ENCODE assay signal across 14 cellular contexts in the genomic region with DNA sequence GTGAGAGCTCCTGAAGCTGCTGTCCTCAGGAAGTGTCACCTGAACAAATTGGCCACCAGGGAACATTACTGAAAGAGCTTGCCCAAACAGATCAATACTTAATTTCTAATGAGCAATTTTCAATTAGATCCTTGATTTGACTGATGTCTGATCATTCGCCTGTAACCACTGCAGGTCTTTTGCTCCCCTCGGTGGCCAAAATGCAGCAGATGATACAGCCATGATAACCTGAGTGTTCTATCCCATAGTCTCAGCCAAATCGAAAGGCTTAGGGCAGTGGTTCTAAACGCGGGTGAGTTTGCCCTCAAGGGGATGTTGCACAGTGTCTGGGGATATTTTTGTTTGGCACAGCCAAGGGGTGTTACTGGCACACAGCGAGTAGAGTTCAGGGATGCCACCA. TPM values are rescaled to one million over a fixed set of nuclear protein-coding genes. Genes with fewer than 3 reads are reported as not detected.
A peak's percentile ranks its signal among the peaks of the same experiment; 100 is the strongest.
DNase-seq lines count a peak whose midpoint lies in the region; ATAC-seq and TF ChIP-seq lines count a peak whose summit lies in the region.
"Had no signal": no experiment of that assay in that cellular context is flagged by ENCODE, and none has a peak within 500 bp of the region (broad histone marks: within the 10 kb centered on the region; RNA-seq: fewer than 3 reads in every experiment).

No MANE protein-coding gene starts in this region.

- H4K20me1 ChIP-seq in fibroblast of lung (ENCODE audit: control insufficient read depth, extremely low read depth, insufficient read depth, low read length) = no peaks in the 10 kb centered on the region

- no peaks in the 10 kb centered on the region for H3K79me2 ChIP-seq in fibroblast of lung (ENCODE audit: control insufficient read depth, insufficient read depth, low read length)

- no peak overlapping the region for H2AFZ ChIP-seq in fibroblast of lung (ENCODE audit: low read length)

- no peak for ATAC-seq in GM19324 (IDR thresholded peaks at IDR 0.05; ENCODE audit: low FRiP score, unreplicated experiment)
- ATAC-seq: activated T-cell treated with anti-CD3 and anti-CD28 coated beads, Interleukin-2, amount 50 U/mL, for 72 hours had no signal

- CTCF ChIA-PET in HEK293 (lab: Yijun Ruan, JAX) = interaction anchor here (0.6 to 1.8 kb wide), 4 partner anchors 10 to 693 kb away, joined by 3 to 7 read pairs (median 5); no protein-coding TSS in a partner anchor

- no peak overlapping the region for H3K27ac ChIP-seq in HEK293 (ENCODE audit: extremely low read depth, low read depth, low read length)
- H3K27ac ChIP-seq in fibroblast of lung (ENCODE audit: insufficient read depth, low read length) = no peak overlapping the region
- H3K27ac ChIP-seq: skin epidermis had no signal

- H3K9me3 ChIP-seq in HEK293 (ENCODE audit: control insufficient read depth, insufficient read depth, low read depth, low read length) (no peaks in the 10 kb centered on the region), fibroblast of lung (ENCODE audit: control insufficient read depth, insufficient read depth, low read depth, low read length) (no peaks in the 10 kb centered on the region)

- H3K27me3 ChIP-seq in fibroblast of lung (ENCODE audit: control insufficient read depth, insufficient read depth, low read length) = no peaks in the 10 kb centered on the region

- H3K4me2 ChIP-seq in fibroblast of lung (ENCODE audit: extremely low read depth, insufficient read depth, low read length) = no peak overlapping the region

- H3K4me3 ChIP-seq in HEK293 (ENCODE audit: low read depth, low read length) (no peak overlapping the region), fibroblast of lung (replicated peaks in 1 of 4; ENCODE audit: control extremely low read depth in 1 of 4, insufficient read depth in 1 of 4, low read depth in 3 of 4, low read length in 4 of 4) (no peak overlapping the region)
- H3K4me3 ChIP-seq: skin epidermis had no signal

- H3K4me1 ChIP-seq in HEK293 (ENCODE audit: control insufficient read depth, insufficient read depth, low read length) (no peaks in the 10 kb centered on the region), fibroblast of lung (ENCODE audit: control insufficient read depth, extremely low read depth, insufficient read depth, low read length) (peaks cover 5% of the 10 kb centered on the region)

- H3K36me3 ChIP-seq in HEK293 (ENCODE audit: control insufficient read depth in 2 of 2, insufficient read depth in 1 of 2, low read length in 2 of 2) = no peaks in the 10 kb centered on the region
- no peaks in the 10 kb centered on the region for H3K36me3 ChIP-seq in fibroblast of lung (ENCODE audit: control insufficient read depth, insufficient read depth, low read length)

- TF ChIP-seq CTCF in HEK293 (tag by site-specific recombination; IDR thresholded peaks at IDR 0.05) (peak; percentile 63), fibroblast of lung (conservative IDR thresholded peaks at IDR 0.05 in 1 of 2, IDR thresholded peaks at IDR 0.05 in 1 of 2; ENCODE audit: low read depth in 1 of 2, low read length in 2 of 2) (peak; percentile 8 to 31)

- DNase-seq in COLO668 (lab: John Stamatoyannopoulos, UW; ENCODE audit: unreplicated experiment) (peak; percentile 7), RPMI8226 (peak; percentile 13), fibroblast of lung (ENCODE audit: low read depth in 2 of 2) (no peak), germinal center (ENCODE audit: low spot score) (no peak), hepatic stellate cell (ENCODE audit: low spot score) (no peak)
- DNase-seq: activated CD4-positive, alpha-beta T cell treated with anti-CD3 and anti-CD28 coated beads for 48 hours; activated T-cell treated with anti-CD3 and anti-CD28 coated beads, Interleukin-2, amount 50 U/mL, for 72 hours; dermis blood vessel endothelial cell; foreskin melanocyte; mesendoderm; MV-4-11 had no signal

- POLR2A ChIA-PET in HEK293 (lab: Yijun Ruan, JAX) = interaction anchor here (0.6 kb wide), 1 partner anchor 587 kb away, joined by 5 read pairs; no protein-coding TSS in a partner anchor

- H3K9ac ChIP-seq in fibroblast of lung (ENCODE audit: insufficient read depth, low read length) = no peak overlapping the region

TF ChIP-seq in HEK293, 187 proteins besides CTCF, POLR2A, EP300 and RAD21:
- TF ChIP-seq KLF17 (tag by site-specific recombination; IDR thresholded peaks at IDR 0.05) = no peak
- no peak for TF ChIP-seq ZNF341 (tag by site-specific recombination; IDR thresholded peaks at IDR 0.05; ENCODE audit: low read depth)
- TF ChIP-seq ZNF621 (tag by site-specific recombination; IDR thresholded peaks at IDR 0.05) = no peak
- TF ChIP-seq AEBP2 (tag by site-specific recombination; IDR thresholded peaks at IDR 0.05; ENCODE audit: borderline replicate concordance) = no peak
- no peak for TF ChIP-seq ZNF169 (tag by site-specific recombination; IDR thresholded peaks at IDR 0.05)
- TF ChIP-seq ZNF600 (tag by site-specific recombination; IDR thresholded peaks at IDR 0.05) = no peak
- no peak for TF ChIP-seq ZNF629 (tag by site-specific recombination; IDR thresholded peaks at IDR 0.05)
- TF ChIP-seq, protein P1, sequence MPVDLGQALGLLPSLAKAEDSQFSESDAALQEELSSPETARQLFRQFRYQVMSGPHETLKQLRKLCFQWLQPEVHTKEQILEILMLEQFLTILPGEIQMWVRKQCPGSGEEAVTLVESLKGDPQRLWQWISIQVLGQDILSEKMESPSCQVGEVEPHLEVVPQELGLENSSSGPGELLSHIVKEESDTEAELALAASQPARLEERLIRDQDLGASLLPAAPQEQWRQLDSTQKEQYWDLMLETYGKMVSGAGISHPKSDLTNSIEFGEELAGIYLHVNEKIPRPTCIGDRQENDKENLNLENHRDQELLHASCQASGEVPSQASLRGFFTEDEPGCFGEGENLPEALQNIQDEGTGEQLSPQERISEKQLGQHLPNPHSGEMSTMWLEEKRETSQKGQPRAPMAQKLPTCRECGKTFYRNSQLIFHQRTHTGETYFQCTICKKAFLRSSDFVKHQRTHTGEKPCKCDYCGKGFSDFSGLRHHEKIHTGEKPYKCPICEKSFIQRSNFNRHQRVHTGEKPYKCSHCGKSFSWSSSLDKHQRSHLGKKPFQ (tag by site-specific recombination; IDR thresholded peaks at IDR 0.05) = no peak
- TF ChIP-seq KLF1 (tag by site-specific recombination; IDR thresholded peaks at IDR 0.05) = no peak
- no peak for TF ChIP-seq ZNF521 (tag by site-specific recombination; IDR thresholded peaks at IDR 0.05)

RNA-seq across cellular contexts. Expression of gene MEX3B, which starts 57.7 kb away (rescaled TPM):
- total RNA-seq in fibroblast of lung = 5.9 and 8.1 TPM in 2 replicates
- polyA plus RNA-seq in fibroblast of lung = 2.2 and 2.6 TPM in 2 replicates
- polyA plus RNA-seq in fibroblast of lung (2012) = 3.0 and 3.7 TPM in 2 replicates
- 1.2 and 2.9 TPM in 2 replicates for polyA minus RNA-seq in fibroblast of lung (ENCODE audit: low replicate concordance)

Comparison
In these comparisons a context has a peak if more than half of its experiments do, and no peak if none do; other contexts are left out.
1. DNase-seq: peak in COLO668 (single experiment) and RPMI8226 (single experiment); none in fibroblast of lung (0 of 2), germinal center (single experiment) and hepatic stellate cell (single experiment).